Comparison of ENCODE assay signal across 17 cellular contexts in the genomic region with DNA sequence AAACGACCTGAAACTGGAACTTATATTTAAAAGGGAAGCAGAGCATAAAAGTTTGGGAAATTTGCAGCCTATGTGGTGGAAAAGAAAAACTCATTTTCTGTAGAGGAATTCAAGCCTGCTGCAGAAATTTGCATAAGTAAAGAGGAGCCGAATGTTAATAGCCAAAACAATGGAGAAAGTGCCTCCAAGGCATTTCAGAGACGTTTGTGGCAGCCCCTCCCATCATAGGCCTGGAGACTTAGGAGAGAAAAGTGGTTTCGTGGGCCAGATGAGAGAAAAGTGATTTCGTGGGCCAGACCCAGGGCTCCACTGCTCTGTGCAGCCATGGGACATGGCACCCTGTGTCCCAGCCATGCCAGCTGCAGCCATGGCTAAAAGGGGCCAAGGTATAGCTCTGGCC.
"Had no signal": no experiment of that assay in that cellular context is flagged by ENCODE, and none has a peak within 500 bp of the region (broad histone marks: within the 10 kb centered on the region; RNA-seq: fewer than 3 reads in every experiment).

No MANE protein-coding gene starts in this region.

- H3K4me1 ChIP-seq: lower lobe of right lung, right lobe of liver, suprapubic skin, transverse colon had no signal

- H3K27ac Mint-ChIP-seq: natural killer cell; stimulated activated naive B cell treated with anti-CD40 and anti-IgM and Interleukin-4, amounts not matched to agents 10 μg/mL and 1 μg/mL and 100 μg/mL, for 72 hours; stimulated activated naive CD8-positive, alpha-beta T cell treated with anti-CD3 and anti-CD28 coated beads, Interleukin-15, Interleukin-2, amounts not matched to agents 100 ng/mL and 50 ng/mL, for 24 hours had no signal

- DNase-seq: dorsolateral prefrontal cortex; effector CD4-positive, alpha-beta T cell; hypothalamus; left ventricle myocardium superior; lower lobe of right lung; natural killer cell; occipital lobe; ovary; retina; right lobe of liver; small intestine; stimulated activated CD4-positive, alpha-beta T cell treated with anti-CD3 and anti-CD28 coated beads, Interleukin-15, amount 100 ng/mL, for 24 hours; stimulated activated CD4-positive, alpha-beta T cell treated with anti-CD3 and anti-CD28 coated beads, Interleukin-2, amount 100 ng/mL, for 48 hours; stimulated activated naive B cell treated with anti-CD40 and anti-IgM and Interleukin-4, amounts not matched to agents 10 μg/mL and 1 μg/mL and 100 μg/mL, for 72 hours; transverse colon had no signal

- H3K36me3 Mint-ChIP-seq: natural killer cell; stimulated activated naive B cell treated with anti-CD40 and anti-IgM and Interleukin-4, amounts not matched to agents 10 μg/mL and 1 μg/mL and 100 μg/mL, for 72 hours had no signal

- H3K27ac ChIP-seq: dorsolateral prefrontal cortex, lower lobe of right lung, ovary, right lobe of liver, suprapubic skin, transverse colon had no signal

- ATAC-seq: left ventricle myocardium superior; lower lobe of right lung; natural killer cell; right lobe of liver; stimulated activated naive B cell treated with anti-CD40 and anti-IgM and Interleukin-4, amounts not matched to agents 10 μg/mL and 1 μg/mL and 100 μg/mL, for 72 hours had no signal

- H3K36me3 ChIP-seq: lower lobe of right lung, ovary, right lobe of liver, suprapubic skin, transverse colon had no signal

- H3K9me3 ChIP-seq: lower lobe of right lung, ovary, right lobe of liver, suprapubic skin, transverse colon had no signal

- H3K27me3 ChIP-seq: ovary, right lobe of liver, suprapubic skin, transverse colon had no signal

- H3K27me3 Mint-ChIP-seq: stimulated activated naive B cell treated with anti-CD40 and anti-IgM and Interleukin-4, amounts not matched to agents 10 μg/mL and 1 μg/mL and 100 μg/mL, for 72 hours; stimulated activated naive CD8-positive, alpha-beta T cell treated with anti-CD3 and anti-CD28 coated beads, Interleukin-15, Interleukin-2, amounts not matched to agents 100 ng/mL and 50 ng/mL, for 24 hours had no signal

- H3K4me3 ChIP-seq: dorsolateral prefrontal cortex, lower lobe of right lung, ovary, right lobe of liver, suprapubic skin, transverse colon had no signal

- H3K4me3 Mint-ChIP-seq: natural killer cell; stimulated activated naive B cell treated with anti-CD40 and anti-IgM and Interleukin-4, amounts not matched to agents 10 μg/mL and 1 μg/mL and 100 μg/mL, for 72 hours; stimulated activated naive CD8-positive, alpha-beta T cell treated with anti-CD3 and anti-CD28 coated beads, Interleukin-15, Interleukin-2, amounts not matched to agents 100 ng/mL and 50 ng/mL, for 24 hours had no signal

- H3K4me1 Mint-ChIP-seq: natural killer cell; stimulated activated naive B cell treated with anti-CD40 and anti-IgM and Interleukin-4, amounts not matched to agents 10 μg/mL and 1 μg/mL and 100 μg/mL, for 72 hours had no signal

- H3K9me3 Mint-ChIP-seq: stimulated activated naive CD8-positive, alpha-beta T cell treated with anti-CD3 and anti-CD28 coated beads, Interleukin-15, Interleukin-2, amounts not matched to agents 100 ng/mL and 50 ng/mL, for 24 hours had no signal
